In genomic region chr16:15649727-15650018, GRCh38 we compare ENCODE assay signal across 8 cellular contexts. TPM values are rescaled to one million over a fixed set of nuclear protein-coding genes. Genes with fewer than 3 reads are reported as not detected.
DNase-seq lines count a peak whose midpoint lies in the region; ATAC-seq and TF ChIP-seq lines count a peak whose summit lies in the region.

No MANE protein-coding gene starts in this region.

- H3K4me1 ChIP-seq in Panc1 (ENCODE audit: control insufficient read depth, insufficient read depth, low read length) (peaks cover 30% of the 10 kb centered on the region), esophagus (ENCODE audit: control insufficient read depth in 2 of 2, insufficient read depth in 2 of 2, low read length in 1 of 2) (no peaks in the 10 kb centered on the region)

- WGBS in esophagus, 2 donors, result 1% methylated on average over 14 of the region's 14 CpGs

- H3K9me3 ChIP-seq in Panc1 (ENCODE audit: control insufficient read depth, insufficient read depth, low read depth, low read length) (no peaks in the 10 kb centered on the region), esophagus (ENCODE audit: control insufficient read depth in 2 of 2, insufficient read depth in 1 of 2, low read depth in 1 of 2, low read length in 1 of 2) (no peaks in the 10 kb centered on the region)

- H3K36me3 ChIP-seq in Panc1 (ENCODE audit: control insufficient read depth, insufficient read depth, low read length) (no peaks in the 10 kb centered on the region; the same call in 1 of the 2 replicates), esophagus (ENCODE audit: control insufficient read depth in 2 of 2, insufficient read depth in 2 of 2, low read length in 1 of 2) (peaks cover 0 to 2% of the 10 kb centered on the region in 2 donors)

- H3K27ac ChIP-seq in Panc1 (ENCODE audit: low read length), result peak overlapping the region; percentile 74
- peak overlapping the region; percentile 84 to 90 for H3K27ac ChIP-seq in esophagus (ENCODE audit: low read depth in 2 of 2, low read length in 1 of 2)

- peak; percentile 6 for ATAC-seq in Panc1

- DNase-seq in GM12864 (ENCODE audit: low read depth) (no peak), Panc1 (ENCODE audit: low read depth, low spot score) (no peak), pons (ENCODE audit: low spot score) (peak; percentile 29), middle frontal gyrus (ENCODE audit: extremely low spot score, low spot score) (no peak), COLO668 (lab: John Stamatoyannopoulos, UW; ENCODE audit: unreplicated experiment) (no peak), NCI-H524 treated with DMSO at 0.1 percent for 48 hours (lab: John Stamatoyannopoulos, UW) (no peak), EL (no peak)

- intact Hi-C loops in Panc1 (cut with micrococcal nuclease; ENCODE audit: unreplicated experiment), result no loop called here

- H3K27me3 ChIP-seq in Panc1 (ENCODE audit: control insufficient read depth, insufficient read depth, low read length) (no peaks in the 10 kb centered on the region), esophagus (ENCODE audit: control insufficient read depth in 1 of 2, insufficient read depth in 2 of 2, low read length in 2 of 2) (no peaks in the 10 kb centered on the region)

- TF ChIP-seq CTCF in GM12864 (IDR thresholded peaks at IDR 0.05; ENCODE audit: low read depth, low read length, missing control alignments) (no peak), Panc1 (IDR thresholded peaks at IDR 0.05) (no peak)

- no TSS peak for BruUV-seq in Panc1 (replicated peaks; lab: Mats Ljungman, UMichigan)

- CTCF ChIA-PET in Panc1 (lab: Charles Lee), result no interaction called here

- POLR2A ChIA-PET in Panc1 (lab: Charles Lee), result no interaction called here

- in situ Hi-C loops in Panc1 (cut with HindIII; ENCODE audit: low pct_unique_long_range_greater_than_20kb, low sequenced_read_pairs), result no loop called here

- H3K4me3 ChIP-seq in GM12864 (ENCODE audit: low read depth, low read length) (peak overlapping the region; percentile 54), Panc1 (ENCODE audit: low read depth in 2 of 2, low read length in 2 of 2) (peak overlapping the region; percentile 66 to 69), esophagus (ENCODE audit: low read depth in 1 of 2, low read length in 2 of 2) (peak overlapping the region; percentile 78 to 94)

RNA-seq across cellular contexts. Expression of gene NDE1, which starts 0.4 kb away (rescaled TPM):
- total RNA-seq in Panc1 (2021; ENCODE audit: unreplicated experiment), result 99.1 TPM
- 56.6 TPM for polyA plus RNA-seq in Panc1 (2012; ENCODE audit: insufficient read length)
- 10 to 100 TPM; 11.6 to 14.3 TPM for polyA plus RNA-seq in esophagus

RNA-seq across cellular contexts. Expression of gene MARF1, which starts 6.7 kb away (rescaled TPM):
- 51.5 TPM for total RNA-seq in Panc1 (2021; ENCODE audit: unreplicated experiment)
- 23.5 TPM for polyA plus RNA-seq in Panc1 (2012; ENCODE audit: insufficient read length)
- polyA plus RNA-seq in esophagus, result 10 to 100 TPM in 1 of 2 donors, 1 to 10 TPM in 1; 9.9 to 10.3 TPM
